Comparison of ENCODE assay signal across 20 cellular contexts in the genomic region with DNA sequence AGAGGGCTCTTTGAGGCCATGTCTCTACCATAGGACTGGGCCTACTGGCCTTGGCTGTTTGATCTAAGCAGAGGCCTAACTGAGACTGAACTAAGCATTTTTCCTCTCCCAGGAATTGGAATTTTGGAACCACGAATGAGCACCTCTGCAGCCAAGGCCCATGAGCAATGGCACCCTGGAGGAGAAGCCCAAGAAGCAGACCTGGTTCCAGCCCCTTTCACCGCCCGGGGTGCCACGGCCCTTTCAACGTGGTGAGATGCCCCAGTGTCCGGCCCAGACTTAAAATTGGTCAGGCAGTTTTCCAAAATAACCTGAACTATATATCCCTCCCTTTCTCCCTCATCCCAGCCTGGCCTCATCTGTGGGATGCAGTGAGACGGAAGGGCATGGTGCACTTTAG. TPM values are rescaled to one million over a fixed set of nuclear protein-coding genes. Genes with fewer than 3 reads are reported as not detected.
DNase-seq lines count a peak whose midpoint lies in the region; ATAC-seq, FAIRE-seq and TF ChIP-seq lines count a peak whose summit lies in the region.
"Had no signal": no experiment of that assay in that cellular context is flagged by ENCODE, and none has a peak within 500 bp of the region (broad histone marks: within the 10 kb centered on the region; RNA-seq: fewer than 3 reads in every experiment).

No MANE protein-coding gene starts in this region.

- peaks cover 57 to 70% of the 10 kb centered on the region in 2 donors for H3K4me1 Mint-ChIP-seq in natural killer cell
- peaks cover 35 to 52% of the 10 kb centered on the region in 2 donors for H3K4me1 Mint-ChIP-seq in natural killer cell treated with Interleukin-12 subunit alpha and Interleukin-12 subunit beta and Interleukin-15 and Interleukin-18, amount 100 ng/mL, for 72 hours (ENCODE audit: low read depth in 2 of 2)
- peaks cover 39% of the 10 kb centered on the region for H3K4me1 Mint-ChIP-seq in activated T-helper 17 cell treated with anti-CD3 and anti-CD28 coated beads, Interleukin-2, amount 50 U/mL, for 72 hours
- peaks cover 68% of the 10 kb centered on the region for H3K4me1 Mint-ChIP-seq in stimulated activated memory B cell treated with anti-CD40 and anti-IgM and Interleukin-4, amounts not matched to agents 10 μg/mL and 1 μg/mL and 100 μg/mL, for 72 hours

- in situ Hi-C loops in HepG2 (cut with HindIII; ENCODE audit: extremely low pct_ligation_motif_present, low pct_unique_long_range_greater_than_20kb): no loop called here

- H3K79me2 ChIP-seq in HepG2 (ENCODE audit: insufficient read depth, low read length): no peaks in the 10 kb centered on the region

- no peaks in the 10 kb centered on the region for H3K9me3 ChIP-seq in HepG2 (ENCODE audit: low read length)
- H3K9me3 ChIP-seq: A549, SJCRH30 had no signal

- no peak for FAIRE-seq in HepG2 (lab: Jason Lieb, UNC)
- FAIRE-seq: A549, D721Med, HTR-8/SVneo had no signal

- no peaks in the 10 kb centered on the region for H3K4me1 ChIP-seq in HepG2 (ENCODE audit: insufficient read depth, low read length)
- H3K4me1 ChIP-seq: SJCRH30 had no signal

- TF ChIP-seq CTCF in natural killer cell (IDR thresholded peaks at IDR 0.05): no peak
- TF ChIP-seq CTCF in HepG2 (CRISPR knock-in tag; IDR thresholded peaks at IDR 0.05): peak; percentile 19; the same call in 1 of the 2 replicates

- peaks cover 10% of the 10 kb centered on the region for H3K36me3 Mint-ChIP-seq in natural killer cell
- H3K36me3 Mint-ChIP-seq in natural killer cell treated with Interleukin-12 subunit alpha and Interleukin-12 subunit beta and Interleukin-15 and Interleukin-18, amount 100 ng/mL, for 72 hours: peaks cover 11% of the 10 kb centered on the region
- peaks cover 86% of the 10 kb centered on the region for H3K36me3 Mint-ChIP-seq in activated T-helper 17 cell treated with anti-CD3 and anti-CD28 coated beads, Interleukin-2, amount 50 U/mL, for 72 hours (ENCODE audit: low read depth)
- peaks cover 44% of the 10 kb centered on the region for H3K36me3 Mint-ChIP-seq in stimulated activated memory B cell treated with anti-CD40 and anti-IgM and Interleukin-4, amounts not matched to agents 10 μg/mL and 1 μg/mL and 100 μg/mL, for 72 hours

- H3K27ac Mint-ChIP-seq in natural killer cell: peak overlapping the region; percentile 88 to 98
- H3K27ac Mint-ChIP-seq in natural killer cell treated with Interleukin-12 subunit alpha and Interleukin-12 subunit beta and Interleukin-15 and Interleukin-18, amount 100 ng/mL, for 72 hours: peak overlapping the region in 1 of 2 donors; percentile 59
- peak overlapping the region; percentile 80 for H3K27ac Mint-ChIP-seq in activated T-helper 17 cell treated with anti-CD3 and anti-CD28 coated beads, Interleukin-2, amount 50 U/mL, for 72 hours
- peak overlapping the region; percentile 93 for H3K27ac Mint-ChIP-seq in stimulated activated memory B cell treated with anti-CD40 and anti-IgM and Interleukin-4, amounts not matched to agents 10 μg/mL and 1 μg/mL and 100 μg/mL, for 72 hours
- H3K27ac Mint-ChIP-seq: CD4-positive, alpha-beta T cell; H9 had no signal

- no peak for DNase-seq in natural killer cell
- DNase-seq in natural killer cell treated with Interleukin-12 subunit alpha and Interleukin-12 subunit beta and Interleukin-15 and Interleukin-18, amount 100 ng/mL, for 72 hours (ENCODE audit: low spot score): no peak
- no peak for DNase-seq in HepG2 (ENCODE audit: low spot score)
- DNase-seq in activated CD4-positive, CD25-positive, alpha-beta regulatory T cell (lab: John Stamatoyannopoulos, UW): no peak
- DNase-seq in NCI-H82 (lab: John Stamatoyannopoulos, UW): no peak
- DNase-seq: CD4-positive, alpha-beta T cell; DMS79; H9; NCI-H1436; NCI-H2081; NCI-H748 treated with DMSO at 0.1 percent for 48 hours; RPMI8226; SJCRH30 had no signal

- no peak overlapping the region for H3K4me3 ChIP-seq in HepG2 (replicated peaks in 1 of 3; ENCODE audit: insufficient read depth in 1 of 3, low read depth in 2 of 3, low read length in 3 of 3)
- H3K4me3 ChIP-seq: A549, SJCRH30 had no signal

- no peaks in the 10 kb centered on the region for H3K27me3 Mint-ChIP-seq in natural killer cell (ENCODE audit: low read depth in 2 of 2)
- no peaks in the 10 kb centered on the region for H3K27me3 Mint-ChIP-seq in natural killer cell treated with Interleukin-12 subunit alpha and Interleukin-12 subunit beta and Interleukin-15 and Interleukin-18, amount 100 ng/mL, for 72 hours
- H3K27me3 Mint-ChIP-seq in activated T-helper 17 cell treated with anti-CD3 and anti-CD28 coated beads, Interleukin-2, amount 50 U/mL, for 72 hours: no peaks in the 10 kb centered on the region
- H3K27me3 Mint-ChIP-seq in stimulated activated memory B cell treated with anti-CD40 and anti-IgM and Interleukin-4, amounts not matched to agents 10 μg/mL and 1 μg/mL and 100 μg/mL, for 72 hours: no peaks in the 10 kb centered on the region
- H3K27me3 Mint-ChIP-seq: CD4-positive, alpha-beta T cell had no signal

- POLR2A ChIA-PET in HepG2 (lab: Yijun Ruan, JAX): no interaction called here

- CTCF ChIA-PET in HepG2 (lab: Yijun Ruan, JAX; ENCODE audit: low intra/inter-chr PET ratio, low total read pairs): no interaction called here

- no peaks in the 10 kb centered on the region for H3K9me3 Mint-ChIP-seq in natural killer cell
- no peaks in the 10 kb centered on the region for H3K9me3 Mint-ChIP-seq in natural killer cell treated with Interleukin-12 subunit alpha and Interleukin-12 subunit beta and Interleukin-15 and Interleukin-18, amount 100 ng/mL, for 72 hours
- H3K9me3 Mint-ChIP-seq in activated T-helper 17 cell treated with anti-CD3 and anti-CD28 coated beads, Interleukin-2, amount 50 U/mL, for 72 hours: no peaks in the 10 kb centered on the region
- no peaks in the 10 kb centered on the region for H3K9me3 Mint-ChIP-seq in stimulated activated memory B cell treated with anti-CD40 and anti-IgM and Interleukin-4, amounts not matched to agents 10 μg/mL and 1 μg/mL and 100 μg/mL, for 72 hours
- H3K9me3 Mint-ChIP-seq: CD4-positive, alpha-beta T cell; H9 had no signal

- no peak for TF ChIP-seq POLR2A in HepG2 (IDR thresholded peaks at IDR 0.05; ENCODE audit: insufficient read depth in 1 of 2, low read depth in 2 of 2, low read length in 2 of 2)

- no peak overlapping the region for H2AFZ ChIP-seq in HepG2 (ENCODE audit: low read length)

- no peak for TF ChIP-seq RAD21 in HepG2 (CRISPR knock-in tag; IDR thresholded peaks at IDR 0.05)

- BruUV-seq in HepG2 (replicated peaks; lab: Mats Ljungman, UMichigan): no TSS peak

- intact Hi-C loops in natural killer cell (cut with micrococcal nuclease): no loop called here
- intact Hi-C loops in HepG2 (cut with micrococcal nuclease; ENCODE audit: unreplicated experiment): no loop called here

- 0 out of 2 replicates have a peak, but pooled peaks cover 3% of the 10 kb centered on the region for H4K20me1 ChIP-seq in HepG2 (ENCODE audit: insufficient read depth, low read length)

- WGBS in HepG2 (ENCODE audit: low lambda C conversion rate): 97% methylated on average over 6 of the region's 7 CpGs

- H3K27ac ChIP-seq in HepG2 (ENCODE audit: extremely low read length, insufficient read depth, low read length): no peak overlapping the region
- H3K27ac ChIP-seq: HL-60, SJCRH30 had no signal

- H3K36me3 ChIP-seq in HepG2 (replicated peaks in 1 of 2; ENCODE audit: control insufficient read depth in 1 of 2, insufficient read depth in 2 of 2, low read length in 2 of 2): peaks cover 13 to 46% of the 10 kb centered on the region in 2 experiments; a peak in 4 of 5 replicates

- no peak overlapping the region for H3K4me2 ChIP-seq in HepG2 (ENCODE audit: low read depth, low read length)
- H3K4me2 ChIP-seq: A549 had no signal

- H3K9ac ChIP-seq in HepG2 (ENCODE audit: insufficient read depth, low read depth, low read length): no peak overlapping the region

- TF ChIP-seq EP300 in HepG2 (IDR thresholded peaks at IDR 0.05; ENCODE audit: low read depth in 2 of 2, low read length in 2 of 2) (no peak), HepG2 (CRISPR knock-in tag; IDR thresholded peaks at IDR 0.05; ENCODE audit: borderline replicate concordance) (no peak)

- H3K4me3 Mint-ChIP-seq in natural killer cell: peak overlapping the region; percentile 6
- H3K4me3 Mint-ChIP-seq in natural killer cell treated with Interleukin-12 subunit alpha and Interleukin-12 subunit beta and Interleukin-15 and Interleukin-18, amount 100 ng/mL, for 72 hours: no peak overlapping the region
- H3K4me3 Mint-ChIP-seq in activated T-helper 17 cell treated with anti-CD3 and anti-CD28 coated beads, Interleukin-2, amount 50 U/mL, for 72 hours: no peak overlapping the region
- no peak overlapping the region for H3K4me3 Mint-ChIP-seq in stimulated activated memory B cell treated with anti-CD40 and anti-IgM and Interleukin-4, amounts not matched to agents 10 μg/mL and 1 μg/mL and 100 μg/mL, for 72 hours
- H3K4me3 Mint-ChIP-seq: CD4-positive, alpha-beta T cell; H9 had no signal

- no peaks in the 10 kb centered on the region for H3K27me3 ChIP-seq in HepG2 (ENCODE audit: control insufficient read depth in 1 of 2, insufficient read depth in 2 of 2, low read length in 2 of 2)
- H3K27me3 ChIP-seq: SJCRH30 had no signal

- no peak for ATAC-seq in natural killer cell
- no peak for ATAC-seq in natural killer cell treated with Interleukin-12 subunit alpha and Interleukin-12 subunit beta and Interleukin-15 and Interleukin-18, amount 100 ng/mL, for 72 hours
- ATAC-seq in activated T-helper 17 cell treated with anti-CD3 and anti-CD28 coated beads, Interleukin-2, amount 50 U/mL, for 72 hours (replicated peaks): no peak
- no peak; the same call in 2 of the 3 replicates for ATAC-seq in HepG2
- no peak for ATAC-seq in stimulated activated memory B cell treated with anti-CD40 and anti-IgM and Interleukin-4, amounts not matched to agents 10 μg/mL and 1 μg/mL and 100 μg/mL, for 72 hours
- ATAC-seq in HG03354 (IDR thresholded peaks at IDR 0.05; ENCODE audit: poor library complexity, severe bottlenecking, unreplicated experiment): no peak

RNA-seq across cellular contexts. Expression of gene B4GALT1, which starts 43.5 kb away (rescaled TPM):
- 100 to 1,000 TPM; 122 to 143 (median 128) TPM for total RNA-seq in natural killer cell
- 10 to 100 TPM; 51.4 to 90.6 TPM for total RNA-seq in natural killer cell treated with Interleukin-12 subunit alpha and Interleukin-12 subunit beta and Interleukin-15 and Interleukin-18, amount 100 ng/mL, for 72 hours
- 10 to 100 TPM; 45.4 to 57.9 TPM for total RNA-seq in activated T-helper 17 cell treated with anti-CD3 and anti-CD28 coated beads, Interleukin-2, amount 50 U/mL, for 72 hours
- 15.7 TPM in 2 replicates for total RNA-seq in HepG2 (2016; rRNA removed; fragmentation: Illumina TruSeq; extraction: Trizol)
- total RNA-seq in HepG2 (2016; cell fraction: cytosol; rRNA removed; fragmentation: Illumina TruSeq; extraction: Trizol; ENCODE audit: low read depth): 3.3 and 3.4 TPM in 2 replicates
- total RNA-seq in HepG2 (2016; cell fraction: insoluble cytoplasmic fraction; rRNA removed; fragmentation: Illumina TruSeq; extraction: Trizol): 13.5 and 16.1 TPM in 2 replicates
- 19.9 and 20.6 TPM in 2 replicates for total RNA-seq in HepG2 (2016; cell fraction: membrane; rRNA removed; fragmentation: Illumina TruSeq; extraction: Trizol)
- 22.5 and 25.2 TPM in 2 replicates for total RNA-seq in HepG2 (2016; cell fraction: nucleus; rRNA removed; fragmentation: Illumina TruSeq; extraction: Trizol)
- polyA plus RNA-seq in HepG2 (2011; rRNA removed): 33.5 and 37.5 TPM in 2 replicates
- 35.6 and 46.0 TPM in 2 replicates for polyA plus RNA-seq in HepG2 (2011; cell fraction: cytosol; rRNA removed)
- polyA plus RNA-seq in HepG2 (2011; cell fraction: nucleus; rRNA removed): 14.7 and 19.1 TPM in 2 replicates
- polyA plus RNA-seq in HepG2 (2012): 57.7 and 61.1 TPM in 2 replicates
- 5.0 and 5.4 TPM in 2 replicates for polyA plus RNA-seq in HepG2 (2016; cell fraction: cytosol; fragmentation: Illumina TruSeq; extraction: Trizol; ENCODE audit: low read depth)
- polyA plus RNA-seq in HepG2 (2016; cell fraction: insoluble cytoplasmic fraction; fragmentation: Illumina TruSeq; extraction: Trizol; ENCODE audit: low read depth): 21.1 and 25.1 TPM in 2 replicates
- polyA plus RNA-seq in HepG2 (2016; cell fraction: membrane; fragmentation: Illumina TruSeq; extraction: Trizol; ENCODE audit: low read depth): 21.2 TPM in 2 replicates
- 40.6 and 42.3 TPM in 2 replicates for polyA plus RNA-seq in HepG2 (2016; cell fraction: nucleus; fragmentation: Illumina TruSeq; extraction: Trizol; ENCODE audit: insufficient read depth, low read depth)
- 78.3 and 316 TPM in 2 replicates for polyA minus RNA-seq in HepG2 (2011; rRNA and poly(A)+ RNA removed; ENCODE audit: low replicate concordance)
- polyA minus RNA-seq in HepG2 (2011; cell fraction: cytosol; rRNA and poly(A)+ RNA removed): 35.8 and 41.0 TPM in 2 replicates
- polyA minus RNA-seq in HepG2 (2011; cell fraction: nucleus; rRNA and poly(A)+ RNA removed): 17.3 and 22.3 TPM in 2 replicates

RNA-seq across cellular contexts. Expression of gene SMU1, which starts 47.2 kb away (rescaled TPM):
- total RNA-seq in natural killer cell (10 to 100 TPM; 21.9 to 23.2 (median 22.1) TPM), HepG2 (2016; rRNA removed; fragmentation: Illumina TruSeq; extraction: Trizol) (36.6 and 51.5 TPM in 2 replicates)
- total RNA-seq in natural killer cell treated with Interleukin-12 subunit alpha and Interleukin-12 subunit beta and Interleukin-15 and Interleukin-18, amount 100 ng/mL, for 72 hours: 10 to 100 TPM; 22.5 to 22.7 TPM
- total RNA-seq in activated T-helper 17 cell treated with anti-CD3 and anti-CD28 coated beads, Interleukin-2, amount 50 U/mL, for 72 hours: 10 to 100 TPM; 24.2 to 30.9 TPM
- total RNA-seq in HepG2 (2016; cell fraction: cytosol; rRNA removed; fragmentation: Illumina TruSeq; extraction: Trizol; ENCODE audit: low read depth): 3.1 and 3.9 TPM in 2 replicates
- total RNA-seq in HepG2 (2016; cell fraction: insoluble cytoplasmic fraction; rRNA removed; fragmentation: Illumina TruSeq; extraction: Trizol): 36.2 and 50.8 TPM in 2 replicates
- total RNA-seq in HepG2 (2016; cell fraction: membrane; rRNA removed; fragmentation: Illumina TruSeq; extraction: Trizol): 8.5 and 9.5 TPM in 2 replicates
- 17.2 and 19.0 TPM in 2 replicates for total RNA-seq in HepG2 (2016; cell fraction: nucleus; rRNA removed; fragmentation: Illumina TruSeq; extraction: Trizol)
- 12.4 and 12.9 TPM in 2 replicates for polyA plus RNA-seq in HepG2 (2011; rRNA removed)
- 7.3 and 9.6 TPM in 2 replicates for polyA plus RNA-seq in HepG2 (2011; cell fraction: cytosol; rRNA removed)
- polyA plus RNA-seq in HepG2 (2011; cell fraction: nucleus; rRNA removed): 4.2 and 5.2 TPM in 2 replicates
- polyA plus RNA-seq in HepG2 (2012): 10.5 and 14.2 TPM in 2 replicates
- 1.4 and 1.8 TPM in 2 replicates for polyA plus RNA-seq in HepG2 (2016; cell fraction: cytosol; fragmentation: Illumina TruSeq; extraction: Trizol; ENCODE audit: low read depth)
- 30.6 and 31.7 TPM in 2 replicates for polyA plus RNA-seq in HepG2 (2016; cell fraction: insoluble cytoplasmic fraction; fragmentation: Illumina TruSeq; extraction: Trizol; ENCODE audit: low read depth)
- 2.9 and 3.4 TPM in 2 replicates for polyA plus RNA-seq in HepG2 (2016; cell fraction: membrane; fragmentation: Illumina TruSeq; extraction: Trizol; ENCODE audit: low read depth)
- 15.2 TPM in 2 replicates for polyA plus RNA-seq in HepG2 (2016; cell fraction: nucleus; fragmentation: Illumina TruSeq; extraction: Trizol; ENCODE audit: insufficient read depth, low read depth)
- polyA minus RNA-seq in HepG2 (2011; rRNA and poly(A)+ RNA removed; ENCODE audit: low replicate concordance): 13.5 and 23.0 TPM in 2 replicates
- polyA minus RNA-seq in HepG2 (2011; cell fraction: cytosol; rRNA and poly(A)+ RNA removed): 13.7 and 17.2 TPM in 2 replicates
- 13.6 and 16.0 TPM in 2 replicates for polyA minus RNA-seq in HepG2 (2011; cell fraction: nucleus; rRNA and poly(A)+ RNA removed)
